ENCODE assay signal across 13 cellular contexts in the genomic region with DNA sequence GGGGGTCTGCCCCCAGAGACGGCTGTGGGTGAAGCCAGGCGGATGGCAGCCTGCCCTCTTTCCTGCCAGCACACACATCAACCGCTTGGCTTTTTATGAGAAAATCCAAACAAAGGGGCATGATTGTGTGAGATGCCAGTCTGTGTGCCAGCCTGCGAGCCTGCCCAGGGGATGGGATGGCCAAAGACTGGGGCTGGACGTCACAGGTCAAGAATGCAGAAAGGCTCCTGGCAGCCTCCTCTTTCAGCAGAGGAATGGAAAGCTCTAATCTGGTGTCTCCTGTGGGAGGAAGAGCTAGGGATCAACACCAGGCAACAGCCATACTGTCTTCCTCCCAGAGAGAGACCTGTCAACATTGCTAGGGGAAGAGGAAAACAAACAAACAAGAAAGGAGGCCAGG. TPM values are rescaled to one million over a fixed set of nuclear protein-coding genes. Genes with fewer than 3 reads are reported as not detected.
DNase-seq lines count a peak whose midpoint lies in the region; ATAC-seq, FAIRE-seq and TF ChIP-seq lines count a peak whose summit lies in the region.
"Had no signal": no experiment of that assay in that cellular context is flagged by ENCODE, and none has a peak within 500 bp of the region (broad histone marks: within the 10 kb centered on the region; RNA-seq: fewer than 3 reads in every experiment).

No MANE protein-coding gene starts in this region.

- 0 out of 2 replicates have a peak overlapping the region, but pooled peaks have one; percentile 8 for H3K4me3 Mint-ChIP-seq in HFFc6

- no peak for TF ChIP-seq POLR2A in K562 (conservative IDR thresholded peaks at IDR 0.05)

- no peak for TF ChIP-seq RAD21 in K562 (CRISPR knock-in tag; conservative IDR thresholded peaks at IDR 0.05 in 1 of 2, IDR thresholded peaks at IDR 0.05 in 1 of 2)

- H3K4me1 Mint-ChIP-seq in HFFc6 (ENCODE audit: low read depth) = peaks cover 57% of the 10 kb centered on the region

- no peak overlapping the region for H3K9ac ChIP-seq in K562 (ENCODE audit: insufficient read depth in 1 of 2, low read depth in 2 of 2, low read length in 2 of 2)

- CTCF ChIA-PET in K562 (lab: Yijun Ruan, JAX; ENCODE audit: low intra/inter-chr PET ratio) = no interaction called here

- H3K27me3 Mint-ChIP-seq in HFFc6 (ENCODE audit: insufficient read depth) = no peaks in the 10 kb centered on the region; the same call in none of the 2 replicates

- WGBS in K562 (ENCODE audit: insufficient coverage, low coverage, missing lambda C conversion rate) = 67% methylated on average over 5 of the region's 5 CpGs

- no TSS peak for BruUV-seq in K562 (replicated peaks; lab: Mats Ljungman, UMichigan)

- no peaks in the 10 kb centered on the region for H3K9me3 Mint-ChIP-seq in HFFc6

- H4K20me1 ChIP-seq in K562 (replicated peaks; ENCODE audit: control insufficient read depth, insufficient read depth, low read length) = no peaks in the 10 kb centered on the region

- 0 out of 2 replicates have a peak overlapping the region, but pooled peaks have one; percentile 37 for H2AFZ ChIP-seq in K562 (ENCODE audit: low read depth, low read length)

- H3K79me2 ChIP-seq in K562 (ENCODE audit: control insufficient read depth, insufficient read depth, low read length) = no peaks in the 10 kb centered on the region

- peak overlapping the region; percentile 63 for H3K27ac Mint-ChIP-seq in HFFc6

- FAIRE-seq in K562 (lab: Jason Lieb, UNC) = no peak

- no peaks in the 10 kb centered on the region for H3K9me1 ChIP-seq in K562 (ENCODE audit: control insufficient read depth, insufficient read depth, low read length)

- DNase-seq in HFFc6 (no peak), K562 (ENCODE audit: extremely low read depth in 1 of 4, low spot score in 3 of 4) (no peak), superior temporal gyrus (ENCODE audit: extremely low spot score) (peak; percentile 87), omental fat pad (ENCODE audit: low spot score) (no peak)
- DNase-seq: activated T-cell treated with anti-CD3 and anti-CD28 coated beads, Interleukin-2, amount 50 U/mL, for 48 hours; Kasumi-1; NCI-H2081 treated with DMSO at 0.1 percent for 48 hours; NK-92 treated with Interleukin-12 subunit alpha and Interleukin-12 subunit beta, amount 100 ng/mL, for 24 hours; thyroid gland had no signal

- no peaks in the 10 kb centered on the region for H3K36me3 ChIP-seq in K562 (ENCODE audit: control insufficient read depth, insufficient read depth, low read length)
- H3K36me3 ChIP-seq: thyroid gland had no signal

- no peak overlapping the region for H3K4me3 ChIP-seq in K562
- H3K4me3 ChIP-seq: thyroid gland had no signal

- no peak for TF ChIP-seq CTCF in HFFc6 (IDR thresholded peaks at IDR 0.05)
- no peak for TF ChIP-seq CTCF in K562 (IDR thresholded peaks at IDR 0.05 in 2 of 3, conservative IDR thresholded peaks at IDR 0.05 in 1 of 3; ENCODE audit: insufficient read depth in 2 of 3, low read depth in 1 of 3, low read length in 3 of 3)
- no peak for TF ChIP-seq CTCF in omental fat pad (IDR thresholded peaks at IDR 0.05)

- intact Hi-C loops in K562 (cut with micrococcal nuclease) = no loop called here

- H3K27me3 ChIP-seq in K562 (ENCODE audit: control insufficient read depth in 2 of 2, insufficient read depth in 2 of 2, low read length in 2 of 2) = no peaks in the 10 kb centered on the region
- no peaks in the 10 kb centered on the region for H3K27me3 ChIP-seq in layer of hippocampus (ENCODE audit: control insufficient read depth, insufficient read depth, low read length)
- H3K27me3 ChIP-seq: thyroid gland had no signal

- TF ChIP-seq EP300 in K562 (IDR thresholded peaks at IDR 0.05; ENCODE audit: low read length) = no peak

- no peak for ATAC-seq in K562
- no peak for ATAC-seq in GM19324 (IDR thresholded peaks at IDR 0.05; ENCODE audit: low FRiP score, unreplicated experiment)
- no peak for ATAC-seq in omental fat pad (ENCODE audit: low FRiP score)
- ATAC-seq in HG03045 (IDR thresholded peaks at IDR 0.05; ENCODE audit: unreplicated experiment) = no peak
- ATAC-seq: esophagus mucosa had no signal

- H3K4me1 ChIP-seq in K562 (replicated peaks in 1 of 2; ENCODE audit: control insufficient read depth in 2 of 2, insufficient read depth in 2 of 2, low read length in 2 of 2) = peaks cover 33 to 44% of the 10 kb centered on the region in 2 experiments
- H3K4me1 ChIP-seq: thyroid gland had no signal

- H3K36me3 Mint-ChIP-seq in HFFc6 (ENCODE audit: low read depth) = no peaks in the 10 kb centered on the region

- no peak overlapping the region; the same call in 1 of the 2 replicates for H3K4me2 ChIP-seq in K562 (ENCODE audit: insufficient read depth, low read length)

- in situ Hi-C loops in K562 (cut with MboI) = no loop called here

- POLR2A ChIA-PET in K562 (lab: Yijun Ruan, JAX) = interaction anchor here (0.6 to 4.2 kb wide), 8 partner anchors 8 to 786 kb away, joined by 3 to 21 read pairs (median 5); no protein-coding TSS in a partner anchor

- H3K27ac ChIP-seq in K562 (ENCODE audit: extremely low read depth, low read depth, low read length) = no peak overlapping the region
- H3K27ac ChIP-seq in layer of hippocampus (ENCODE audit: low read depth, low read length) = peak overlapping the region; percentile 49
- H3K27ac ChIP-seq: thyroid gland had no signal

- H3K9me3 ChIP-seq in K562 (replicated peaks; ENCODE audit: control insufficient read depth, insufficient read depth, low read depth, low read length) = no peaks in the 10 kb centered on the region
- H3K9me3 ChIP-seq: thyroid gland had no signal

RNA-seq across cellular contexts. Expression of a gene that starts 15.8 kb away (rescaled TPM):
- 1 to 10 TPM in 3 of 6 experiments, under 1 TPM in 3; 0.14 to 1.3 (median 0.90) TPM for total RNA-seq in HFFc6 (2021; fragmentation: NEBNext Ultra II Directional; extraction: Animal tissue kit (Norgen Biotek cat#: 25700))
- 1.7 and 4.6 TPM in 2 replicates for total RNA-seq in K562 (2011; cell fraction: chromatin; rRNA removed; ENCODE audit: low replicate concordance)
- total RNA-seq in K562 (2011; cell fraction: nucleolus; rRNA removed) = 5.0 and 6.5 TPM in 2 replicates
- 3.4 and 3.9 TPM in 2 replicates for total RNA-seq in K562 (2011; cell fraction: nucleoplasm; rRNA removed)
- 6.4 and 7.3 TPM in 2 replicates for total RNA-seq in K562 (2014; rRNA removed)
- total RNA-seq in K562 (2014; rRNA removed; fragmentation: Illumina TruSeq; extraction: Trizol) = 1.6 and 2.3 TPM in 2 replicates
- 3.3 and 3.8 TPM in 2 replicates for total RNA-seq in K562 (2015; rRNA removed; fragmentation: Illumina TruSeq; extraction: Trizol)
- total RNA-seq in K562 (2021) = 5.1 and 5.8 TPM in 2 replicates
- polyA plus RNA-seq in K562 (2011; rRNA removed) = 9.7 and 14.5 TPM in 2 replicates
- polyA plus RNA-seq in K562 (2011; cell fraction: cytosol; rRNA removed) = 18.8 and 24.4 TPM in 2 replicates
- 5.8 and 7.2 TPM in 2 replicates for polyA plus RNA-seq in K562 (2011; cell fraction: nucleus; rRNA removed)
- 9.9 and 11.3 TPM in 2 replicates for polyA plus RNA-seq in K562 (2012)
- polyA plus RNA-seq in K562 (2014; fragmentation: Illumina TruSeq; extraction: Trizol) = 4.6 and 9.1 TPM in 2 replicates
- under 1 TPM; 0.11 to 0.18 TPM for polyA plus RNA-seq in K562 (2014; fragmentation: Nextera tagmentation; extraction: Ambion mirVana)
- polyA plus RNA-seq in K562 (2014; rRNA removed) = 6.1 and 7.0 TPM in 2 replicates
- polyA minus RNA-seq in K562 (2011; rRNA and poly(A)+ RNA removed) = 5.1 and 6.2 TPM in 2 replicates
- polyA minus RNA-seq in K562 (2011; cell fraction: cytosol; rRNA and poly(A)+ RNA removed) = 7.5 and 11.3 TPM in 2 replicates
- polyA minus RNA-seq in K562 (2011; cell fraction: nucleus; rRNA and poly(A)+ RNA removed) = 2.7 and 6.1 TPM in 2 replicates
- 1 to 10 TPM; 2.4 to 8.9 (median 3.9) TPM for total RNA-seq in omental fat pad

RNA-seq across cellular contexts. Expression of a gene that starts 47.1 kb away (rescaled TPM):
- 10 to 100 TPM; 14.9 to 20.1 (median 17.6) TPM for total RNA-seq in HFFc6 (2021; fragmentation: NEBNext Ultra II Directional; extraction: Animal tissue kit (Norgen Biotek cat#: 25700))
- 101 and 118 TPM in 2 replicates for total RNA-seq in K562 (2011; cell fraction: chromatin; rRNA removed; ENCODE audit: low replicate concordance)
- 85.9 and 99.7 TPM in 2 replicates for total RNA-seq in K562 (2011; cell fraction: nucleolus; rRNA removed)
- 97.7 and 105 TPM in 2 replicates for total RNA-seq in K562 (2011; cell fraction: nucleoplasm; rRNA removed)
- total RNA-seq in K562 (2014; rRNA removed) (123 and 126 TPM in 2 replicates), K562 (2014; rRNA removed; fragmentation: Illumina TruSeq; extraction: Trizol) (41.4 and 42.7 TPM in 2 replicates), K562 (2015; rRNA removed; fragmentation: Illumina TruSeq; extraction: Trizol) (52.0 and 56.4 TPM in 2 replicates), K562 (2021) (74.4 and 81.6 TPM in 2 replicates), omental fat pad (10 to 100 TPM in 3 of 4 donors, 1 to 10 TPM in 1; 6.8 to 25.2 (median 23.3) TPM)
- polyA plus RNA-seq in K562 (2011; rRNA removed) (62.2 and 64.5 TPM in 2 replicates), K562 (2014; fragmentation: Illumina TruSeq; extraction: Trizol) (29.0 and 49.1 TPM in 2 replicates), K562 (2014; fragmentation: Nextera tagmentation; extraction: Ambion mirVana) (10 to 100 TPM; 12.9 to 19.4 TPM), K562 (2014; rRNA removed) (165 and 185 TPM in 2 replicates)
- 83.4 and 238 TPM in 2 replicates for polyA plus RNA-seq in K562 (2011; cell fraction: cytosol; rRNA removed)
- 74.0 and 91.4 TPM in 2 replicates for polyA plus RNA-seq in K562 (2011; cell fraction: nucleus; rRNA removed)
- polyA plus RNA-seq in K562 (2012) = 79.5 and 80.8 TPM in 2 replicates
- polyA minus RNA-seq in K562 (2011; rRNA and poly(A)+ RNA removed) = 30.7 and 32.6 TPM in 2 replicates
- polyA minus RNA-seq in K562 (2011; cell fraction: cytosol; rRNA and poly(A)+ RNA removed) = 14.1 and 15.7 TPM in 2 replicates
- polyA minus RNA-seq in K562 (2011; cell fraction: nucleus; rRNA and poly(A)+ RNA removed) = 39.4 and 48.7 TPM in 2 replicates

RNA-seq across cellular contexts. Expression of a gene that starts 54.3 kb away (rescaled TPM):
- 100 to 1,000 TPM; 114 to 152 (median 120) TPM for total RNA-seq in HFFc6 (2021; fragmentation: NEBNext Ultra II Directional; extraction: Animal tissue kit (Norgen Biotek cat#: 25700))
- 19.1 and 41.5 TPM in 2 replicates for total RNA-seq in K562 (2011; cell fraction: chromatin; rRNA removed; ENCODE audit: low replicate concordance)
- total RNA-seq in K562 (2011; cell fraction: nucleolus; rRNA removed) = 35.0 and 37.2 TPM in 2 replicates
- total RNA-seq in K562 (2011; cell fraction: nucleoplasm; rRNA removed) = 24.8 and 26.5 TPM in 2 replicates
- total RNA-seq in K562 (2014; rRNA removed) (92.1 and 101 TPM in 2 replicates), K562 (2014; rRNA removed; fragmentation: Illumina TruSeq; extraction: Trizol) (18.1 and 23.5 TPM in 2 replicates), K562 (2015; rRNA removed; fragmentation: Illumina TruSeq; extraction: Trizol) (43.2 and 44.9 TPM in 2 replicates), K562 (2021) (81.8 and 82.4 TPM in 2 replicates), omental fat pad (100 to 1,000 TPM in 2 of 4 donors, 10 to 100 TPM in 2; 62.4 to 134 (median 97.8) TPM)
- polyA plus RNA-seq in K562 (2011; rRNA removed) (45.6 and 52.0 TPM in 2 replicates), K562 (2014; fragmentation: Illumina TruSeq; extraction: Trizol) (50.1 and 68.1 TPM in 2 replicates), K562 (2014; fragmentation: Nextera tagmentation; extraction: Ambion mirVana) (1 to 10 TPM; 3.6 to 6.3 TPM), K562 (2014; rRNA removed) (73.1 and 73.4 TPM in 2 replicates)
- 57.7 and 124 TPM in 2 replicates for polyA plus RNA-seq in K562 (2011; cell fraction: cytosol; rRNA removed)
- polyA plus RNA-seq in K562 (2011; cell fraction: nucleus; rRNA removed) = 49.0 and 58.3 TPM in 2 replicates
- 70.6 and 119 TPM in 2 replicates for polyA plus RNA-seq in K562 (2012)
- polyA minus RNA-seq in K562 (2011; rRNA and poly(A)+ RNA removed) = 29.1 and 41.2 TPM in 2 replicates
- 61.6 and 63.4 TPM in 2 replicates for polyA minus RNA-seq in K562 (2011; cell fraction: cytosol; rRNA and poly(A)+ RNA removed)
- polyA minus RNA-seq in K562 (2011; cell fraction: nucleus; rRNA and poly(A)+ RNA removed) = 17.5 and 22.9 TPM in 2 replicates
